Comparison of ENCODE assay signal across 9 cellular contexts in the genomic region with DNA sequence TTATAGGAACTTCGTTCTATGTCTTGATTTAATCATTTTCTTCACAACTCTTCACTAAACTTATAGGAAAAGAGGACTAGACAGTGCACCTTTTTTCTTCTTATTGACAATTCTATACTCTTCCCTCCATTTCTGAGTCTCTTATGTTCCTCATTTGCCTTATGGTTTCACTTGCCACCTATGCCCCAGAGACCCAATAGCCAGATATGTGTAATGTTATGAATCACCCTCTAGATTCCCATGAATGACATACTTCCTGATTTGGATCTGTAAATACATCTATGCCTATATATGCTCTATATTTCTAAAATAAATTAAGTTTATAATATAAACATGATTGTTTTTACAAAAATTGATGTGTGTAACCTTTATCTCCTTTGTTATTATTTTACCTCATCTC.
DNase-seq lines count a peak whose midpoint lies in the region; ATAC-seq and TF ChIP-seq lines count a peak whose summit lies in the region.
"Had no signal": no experiment of that assay in that cellular context is flagged by ENCODE, and none has a peak within 500 bp of the region (broad histone marks: within the 10 kb centered on the region; RNA-seq: fewer than 3 reads in every experiment).

No MANE protein-coding gene starts in this region.

- H3K27me3 ChIP-seq in PC-9 (ENCODE audit: insufficient read depth, low read depth) = no peaks in the 10 kb centered on the region

- TF ChIP-seq CTCF in PC-9 (conservative IDR thresholded peaks at IDR 0.05) = no peak

- peak overlapping the region; percentile 41 for H3K27ac ChIP-seq in PC-9

- H3K4me1 ChIP-seq in PC-9 (replicated peaks; ENCODE audit: insufficient read depth) = peaks cover 17% of the 10 kb centered on the region

- no TSS peak for BruUV-seq in PC-9 (replicated peaks; lab: Mats Ljungman, UMichigan)

- H2AFZ ChIP-seq in PC-9 = peak overlapping the region; percentile 73

- no peaks in the 10 kb centered on the region for H3K36me3 ChIP-seq in PC-9 (ENCODE audit: low read depth)

- H4K20me1 ChIP-seq in PC-9 (ENCODE audit: insufficient read depth) = no peaks in the 10 kb centered on the region

- no peaks in the 10 kb centered on the region for H3F3A ChIP-seq in PC-9 (ENCODE audit: insufficient read depth, low read depth)

- POLR2A ChIA-PET in PC-9 (lab: Charles Lee; ENCODE audit: unreplicated experiment) = no interaction called here

- H3K9me2 ChIP-seq in PC-9 (ENCODE audit: insufficient read depth) = no peaks in the 10 kb centered on the region

- no peaks in the 10 kb centered on the region for H3K79me2 ChIP-seq in PC-9 (ENCODE audit: low read depth)

- H3K9me3 ChIP-seq in PC-9 (ENCODE audit: insufficient read depth, low read depth) = no peaks in the 10 kb centered on the region

- DNase-seq in PC-9 (peak in 1 of 2 experiments; percentile 47), sciatic nerve (ENCODE audit: low spot score) (no peak), Ammon's horn (ENCODE audit: low spot score) (no peak), epidermal melanocyte (ENCODE audit: insufficient read length, low spot score) (no peak), DMS 273 (lab: John Stamatoyannopoulos, UW; ENCODE audit: unreplicated experiment) (no peak)
- no peak for DNase-seq in activated CD4-positive, alpha-beta T cell treated with anti-CD3 and anti-CD28 coated beads for 4 hours
- DNase-seq: T-helper 2 cell had no signal

- H3K4me3 ChIP-seq in PC-9 = no peak overlapping the region; the same call in 1 of the 2 replicates

- H3K4me2 ChIP-seq in PC-9 = peak overlapping the region; percentile 43

- CTCF ChIA-PET in PC-9 (lab: Charles Lee) = no interaction called here

- intact Hi-C loops in PC-9 (cut with micrococcal nuclease; ENCODE audit: unreplicated experiment) (no loop called here), sciatic nerve (cut with DNase I) (no loop called here)

- ATAC-seq in GM19043 (IDR thresholded peaks at IDR 0.05; ENCODE audit: low read depth, unreplicated experiment) (peak; percentile 75), HG02973 (IDR thresholded peaks at IDR 0.05; ENCODE audit: unreplicated experiment) (peak; percentile 67), sciatic nerve (peak; percentile 70)
